1 cellular context compared by ENCODE assay signal in genomic region chr7:72790709-72791060, GRCh38. TPM values are rescaled to one million over a fixed set of nuclear protein-coding genes. Genes with fewer than 3 reads are reported as not detected.
"Had no signal": no experiment of that assay in that cellular context is flagged by ENCODE, and none has a peak within 500 bp of the region (broad histone marks: within the 10 kb centered on the region; RNA-seq: fewer than 3 reads in every experiment).

No MANE protein-coding gene starts in this region.

RNA-seq across cellular contexts. Expression of gene TYW1B, which starts 37.3 kb away (rescaled TPM):
- total RNA-seq: ascending aorta had no signal
